Comparison of ENCODE assay signal across 21 cellular contexts in the genomic region with DNA sequence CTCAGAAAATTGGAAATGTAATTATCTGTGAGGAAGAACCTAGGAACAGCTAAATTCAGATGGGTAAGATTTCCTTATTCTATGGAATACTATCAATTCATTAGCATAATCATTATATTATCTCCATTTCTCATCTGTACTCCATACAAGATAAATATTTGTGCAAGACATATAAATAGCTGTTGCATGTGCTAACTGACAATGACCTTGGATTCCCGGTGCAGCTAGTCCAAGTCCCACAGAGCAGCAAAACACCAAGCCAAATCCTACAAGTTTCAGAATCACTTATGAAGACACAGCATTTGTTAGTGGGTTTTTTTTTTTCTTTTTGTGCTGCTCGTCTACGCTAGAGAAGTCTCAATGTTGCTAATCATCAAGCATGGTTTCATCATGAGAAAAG.
"Had no signal": no experiment of that assay in that cellular context is flagged by ENCODE, and none has a peak within 500 bp of the region (broad histone marks: within the 10 kb centered on the region; RNA-seq: fewer than 3 reads in every experiment).

No MANE protein-coding gene starts in this region.

- FAIRE-seq: keratinocyte had no signal

- H3K36me3 ChIP-seq: adrenal gland, ascending aorta, colonic mucosa, esophagus squamous epithelium, gastroesophageal sphincter, lower lobe of right lung, prostate gland, tibial artery had no signal

- H3K9me3 ChIP-seq: adrenal gland, ascending aorta, colonic mucosa, lower lobe of right lung, prostate gland, tibial artery had no signal

- H3K27me3 ChIP-seq: adrenal gland, ascending aorta, colonic mucosa, esophagus squamous epithelium, gastroesophageal sphincter, tibial artery had no signal

- H3K4me1 ChIP-seq: ascending aorta, colonic mucosa, esophagus squamous epithelium, lower lobe of right lung, prostate gland, tibial artery had no signal

- DNase-seq: activated CD8-positive, alpha-beta memory T cell treated with anti-CD3 and anti-CD28 coated beads, Interleukin-2, amount 50 U/mL, for 48 hours; activated naive CD4-positive, alpha-beta T cell; activated T-cell treated with anti-CD3 and anti-CD28 coated beads, Interleukin-2, amount 50 U/mL, for 4 hours; colonic mucosa; esophagus squamous epithelium; head of caudate nucleus; hypothalamus; left colon; lower lobe of right lung; naive B cell; right cardiac atrium; stimulated activated CD4-positive, alpha-beta T cell treated with anti-CD3 and anti-CD28 coated beads, Interleukin-12 subunit alpha, Interleukin-12 subunit beta, amount 100 ng/mL, for 4 hours; stimulated activated CD4-positive, alpha-beta T cell treated with anti-CD3 and anti-CD28 coated beads, Interleukin-1b, Interleukin-23, amount 100 ng/mL, for 48 hours; stimulated activated naive CD8-positive, alpha-beta T cell treated with anti-CD3 and anti-CD28 coated beads, Interleukin-15, amount 100 ng/mL, for 72 hours; T-helper 9 cell; tibial artery had no signal

- H3K27ac ChIP-seq: adrenal gland, ascending aorta, colonic mucosa, esophagus squamous epithelium, gastroesophageal sphincter, lower lobe of right lung, prostate gland, tibial artery had no signal

- H3K4me3 ChIP-seq: adrenal gland, ascending aorta, colonic mucosa, esophagus squamous epithelium, gastroesophageal sphincter, lower lobe of right lung, prostate gland, tibial artery had no signal
